In genomic region chr1:63794927-63795326, GRCh38 we compare ENCODE assay signal across 2 cellular contexts.
A peak's percentile ranks its signal among the peaks of the same experiment; 100 is the strongest.
TF ChIP-seq lines count a peak whose summit lies in the region.

No MANE protein-coding gene starts in this region.

TF ChIP-seq in GM23338, 12 proteins besides CTCF, POLR2A, EP300 and RAD21:
- TF ChIP-seq POLR2AphosphoS5 (IDR thresholded peaks at IDR 0.05; ENCODE audit: low read depth): no peak
- no peak for TF ChIP-seq ZNF331 (CRISPR knock-in tag; IDR thresholded peaks at IDR 0.05; ENCODE audit: low read depth)
- no peak for TF ChIP-seq ETS1 (IDR thresholded peaks at IDR 0.05)
- TF ChIP-seq ZNF462 (CRISPR knock-in tag; IDR thresholded peaks at IDR 0.05): peak; percentile 81; the same call in 1 of the 2 replicates
- no peak for TF ChIP-seq EZH2 (IDR thresholded peaks at IDR 0.05; ENCODE audit: low read depth, unreplicated experiment)
- no peak for TF ChIP-seq JUNB (IDR thresholded peaks at IDR 0.05; ENCODE audit: unreplicated experiment)
- TF ChIP-seq NANOG (IDR thresholded peaks at IDR 0.05; ENCODE audit: borderline replicate concordance): no peak
TF ChIP-seq in GM23338: peak in this region for 1.

TF ChIP-seq in H1, 55 proteins besides CTCF, POLR2A, EP300 and RAD21:
- TF ChIP-seq BCL11A (IDR thresholded peaks at IDR 0.05; ENCODE audit: low read depth in 2 of 2, low read length in 2 of 2) (no peak), SRF (IDR thresholded peaks at IDR 0.05; ENCODE audit: low read depth, low read length) (no peak), TEAD4 (IDR thresholded peaks at IDR 0.05; ENCODE audit: low read depth, low read length) (0 out of 2 replicates have a peak, but pooled peaks have one; percentile 15), NANOG (IDR thresholded peaks at IDR 0.05; ENCODE audit: insufficient read depth, low read depth, low read length, poor library complexity, severe bottlenecking) (peak; percentile 31), ATF2 (IDR thresholded peaks at IDR 0.05; ENCODE audit: low read length) (no peak), MAX (IDR thresholded peaks at IDR 0.05) (0 out of 2 replicates have a peak, but pooled peaks have one; percentile 9)
